In the genomic region with DNA sequence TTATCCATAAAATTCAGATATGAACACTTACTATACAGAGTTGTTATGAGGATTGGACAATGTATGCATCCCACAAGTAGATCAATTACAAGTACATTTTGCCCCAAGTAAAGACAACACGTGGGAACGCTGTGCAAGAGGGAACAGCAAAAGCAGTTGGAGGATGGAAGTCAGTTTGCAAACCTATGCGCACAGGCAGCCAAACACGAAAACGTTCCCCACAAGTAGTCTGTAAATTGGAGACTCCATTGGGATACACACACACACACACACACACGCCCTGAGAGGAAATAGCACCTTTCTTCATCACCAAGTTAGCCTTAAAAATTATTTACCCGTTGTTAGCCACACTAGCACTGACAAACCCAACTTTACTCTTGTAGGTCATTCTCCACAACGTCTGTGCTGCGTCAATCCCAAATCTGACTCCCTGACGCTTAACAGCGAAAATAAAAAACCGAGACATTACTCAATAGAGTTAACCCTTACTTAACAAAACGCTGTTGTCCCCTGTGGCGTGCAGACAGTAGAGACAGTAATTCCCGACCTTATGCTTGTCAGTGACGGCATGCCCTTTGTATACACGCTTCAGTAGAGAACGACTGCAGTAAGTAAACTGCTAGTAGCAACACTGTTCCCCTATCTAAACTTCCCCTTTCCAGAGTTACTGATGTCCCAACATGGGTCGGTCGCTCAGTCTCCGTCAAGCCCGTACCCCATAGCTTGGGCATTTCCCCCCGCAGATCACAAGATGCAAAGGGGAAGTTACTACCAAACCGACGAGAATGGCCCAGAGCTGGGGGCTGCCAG, we compare ENCODE assay signal across 8 cellular contexts. TPM values are rescaled to one million over a fixed set of nuclear protein-coding genes. Genes with fewer than 3 reads are reported as not detected.
DNase-seq lines count a peak whose midpoint lies in the region; ATAC-seq and TF ChIP-seq lines count a peak whose summit lies in the region.

No MANE protein-coding gene starts in this region.

- intact Hi-C loops in Right ventricle myocardium superior (cut with DNase I) = loop anchor here (5.0 kb wide), 1 partner anchor 67 kb away; the partner anchor contains the start of gene UBE2D3

- H3K36me3 Mint-ChIP-seq in activated naive CD4-positive, alpha-beta T cell treated with anti-CD3 and anti-CD28 coated beads, Interleukin-2, amount 50 U/mL, for 72 hours = peaks cover 14 to 21% of the 10 kb centered on the region in 2 donors
- H3K36me3 Mint-ChIP-seq in osteocyte (ENCODE audit: unreplicated experiment) = peaks cover under 1% of the 10 kb centered on the region

- peak overlapping the region; percentile 88 for H3K4me3 Mint-ChIP-seq in osteocyte (ENCODE audit: unreplicated experiment)

- H3K27me3 Mint-ChIP-seq in osteocyte (ENCODE audit: unreplicated experiment) = no peaks in the 10 kb centered on the region

- peaks cover 19% of the 10 kb centered on the region for H3K4me1 Mint-ChIP-seq in osteocyte (ENCODE audit: unreplicated experiment)

- ATAC-seq in GM18508 (IDR thresholded peaks at IDR 0.05; ENCODE audit: insufficient read depth, unreplicated experiment) (peak; percentile 42), HG02884 (IDR thresholded peaks at IDR 0.05; ENCODE audit: unreplicated experiment) (peak; percentile 66), Right ventricle myocardium superior (ENCODE audit: poor library complexity) (peak; percentile 65)
- peak; percentile 28 to 62 for ATAC-seq in activated naive CD4-positive, alpha-beta T cell treated with anti-CD3 and anti-CD28 coated beads, Interleukin-2, amount 50 U/mL, for 72 hours

- peak overlapping the region; percentile 89 to 93 for H3K27ac Mint-ChIP-seq in activated naive CD4-positive, alpha-beta T cell treated with anti-CD3 and anti-CD28 coated beads, Interleukin-2, amount 50 U/mL, for 72 hours
- peak overlapping the region; percentile 62 for H3K27ac Mint-ChIP-seq in osteocyte (ENCODE audit: unreplicated experiment)

- no peak for TF ChIP-seq CTCF in osteocyte (IDR thresholded peaks at IDR 0.05)

- peaks cover 0 to 4% of the 10 kb centered on the region in 2 donors for H3K9me3 Mint-ChIP-seq in activated naive CD4-positive, alpha-beta T cell treated with anti-CD3 and anti-CD28 coated beads, Interleukin-2, amount 50 U/mL, for 72 hours
- peaks cover under 1% of the 10 kb centered on the region for H3K9me3 Mint-ChIP-seq in osteocyte (ENCODE audit: unreplicated experiment)

- DNase-seq in Ammon's horn (ENCODE audit: low spot score) = peak; percentile 80
- peak; percentile 37 to 43 for DNase-seq in NCI-H526 (lab: John Stamatoyannopoulos, UW)
- no peak for DNase-seq in activated naive CD4-positive, alpha-beta T cell treated with anti-CD3 and anti-CD28 coated beads, Interleukin-2, amount 50 U/mL, for 72 hours (ENCODE audit: low spot score in 2 of 2)
- no peak for DNase-seq in Right ventricle myocardium superior
- no peak for DNase-seq in osteocyte (ENCODE audit: extremely low spot score, unreplicated experiment)
- no peak for DNase-seq in NCI-H774 (lab: John Stamatoyannopoulos, UW)

RNA-seq across cellular contexts. Expression of gene MANBA, which starts 0.7 kb away (rescaled TPM):
- 10 to 100 TPM; 12.3 to 20.6 TPM for total RNA-seq in activated naive CD4-positive, alpha-beta T cell treated with anti-CD3 and anti-CD28 coated beads, Interleukin-2, amount 50 U/mL, for 72 hours
- total RNA-seq in Right ventricle myocardium superior = 22.4 TPM
- 26.1 and 27.3 TPM in 2 replicates for total RNA-seq in osteocyte

Comparison
In these comparisons a context has a peak if more than half of its experiments do, and no peak if none do; other contexts are left out.
1. DNase-seq: peak in Ammon's horn (single experiment) and NCI-H526 (2 of 2); none in activated naive CD4-positive, alpha-beta T cell treated with anti-CD3 and anti-CD28 coated beads, Interleukin-2, amount 50 U/mL, for 72 hours (0 of 2), Right ventricle myocardium superior (single experiment), osteocyte (single experiment) and NCI-H774 (single experiment).
2. Peak in every context shown above with its lines, with median percentiles within 50 percentile points of each other: ATAC-seq.